Comparison of ENCODE assay signal across 24 cellular contexts in the genomic region with DNA sequence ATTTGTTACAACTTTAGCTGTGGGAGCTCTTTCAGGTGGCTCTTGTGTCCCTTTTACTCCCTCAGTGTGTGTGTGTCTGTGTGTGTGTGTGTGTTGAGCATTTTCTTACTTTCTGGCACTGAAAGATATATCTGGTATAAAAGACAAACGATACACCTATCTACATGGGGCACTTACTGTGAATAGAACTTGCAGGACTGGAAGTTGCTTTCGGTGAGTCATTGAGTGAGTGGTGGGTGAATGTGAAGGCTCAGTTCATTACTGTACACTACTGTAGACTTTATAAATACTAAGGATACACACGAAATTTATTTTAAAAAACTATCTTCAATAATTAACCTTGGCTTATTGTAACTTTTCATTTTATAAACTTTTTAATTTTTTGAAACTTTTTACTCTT. TPM values are rescaled to one million over a fixed set of nuclear protein-coding genes. Genes with fewer than 3 reads are reported as not detected.
DNase-seq lines count a peak whose midpoint lies in the region; ATAC-seq and TF ChIP-seq lines count a peak whose summit lies in the region.
"Had no signal": no experiment of that assay in that cellular context is flagged by ENCODE, and none has a peak within 500 bp of the region (broad histone marks: within the 10 kb centered on the region; RNA-seq: fewer than 3 reads in every experiment).

No MANE protein-coding gene starts in this region.

- H3K9me3 ChIP-seq in RWPE2 (ENCODE audit: severe bottlenecking), result no peaks in the 10 kb centered on the region
- H3K9me3 ChIP-seq: ovary, right lobe of liver had no signal

- H3K36me3 Mint-ChIP-seq in activated CD4-positive, alpha-beta T cell treated with anti-CD3 and anti-CD28 coated beads for 36 hours (ENCODE audit: low read depth), result peaks cover 3% of the 10 kb centered on the region

- no peak overlapping the region for H3K27ac ChIP-seq in RWPE2 (ENCODE audit: poor library complexity, severe bottlenecking)
- H3K27ac ChIP-seq: coronary artery, ovary, right lobe of liver had no signal

- H3K4me1 Mint-ChIP-seq in activated CD4-positive, alpha-beta T cell treated with anti-CD3 and anti-CD28 coated beads for 36 hours, result peaks cover 14% of the 10 kb centered on the region
- H3K4me1 Mint-ChIP-seq: B cell had no signal

- no peaks in the 10 kb centered on the region for H3K27me3 ChIP-seq in RWPE2 (ENCODE audit: insufficient read depth, poor library complexity, severe bottlenecking)
- H3K27me3 ChIP-seq: ovary, right lobe of liver had no signal

- H3K4me3 ChIP-seq in RWPE2 (ENCODE audit: severe bottlenecking), result no peak overlapping the region
- no peak overlapping the region for H3K4me3 ChIP-seq in epithelial cell of esophagus (ENCODE audit: low read length)
- H3K4me3 ChIP-seq: coronary artery, ovary, right lobe of liver had no signal

- CTCF ChIA-PET in activated CD4-positive, alpha-beta T cell treated with anti-CD3 and anti-CD28 coated beads for 36 hours (lab: Charles Lee), result no interaction called here

- no peaks in the 10 kb centered on the region for H3K9me3 Mint-ChIP-seq in activated CD4-positive, alpha-beta T cell treated with anti-CD3 and anti-CD28 coated beads for 36 hours (ENCODE audit: low read depth)
- H3K9me3 Mint-ChIP-seq: activated naive CD4-positive, alpha-beta T cell treated with anti-CD3 and anti-CD28 coated beads, Interleukin-2, amount 50 U/mL, for 24 hours; naive thymus-derived CD8-positive, alpha-beta T cell had no signal

- H3K27me3 Mint-ChIP-seq in activated CD4-positive, alpha-beta T cell treated with anti-CD3 and anti-CD28 coated beads for 36 hours, result no peaks in the 10 kb centered on the region
- H3K27me3 Mint-ChIP-seq: activated naive CD4-positive, alpha-beta T cell treated with anti-CD3 and anti-CD28 coated beads, Interleukin-2, amount 50 U/mL, for 24 hours; B cell; naive thymus-derived CD8-positive, alpha-beta T cell had no signal

- H3K27ac Mint-ChIP-seq in activated CD4-positive, alpha-beta T cell treated with anti-CD3 and anti-CD28 coated beads for 36 hours, result no peak overlapping the region
- H3K27ac Mint-ChIP-seq: activated naive CD4-positive, alpha-beta T cell treated with anti-CD3 and anti-CD28 coated beads, Interleukin-2, amount 50 U/mL, for 24 hours; B cell had no signal

- TF ChIP-seq CTCF in RWPE2 (IDR thresholded peaks at IDR 0.05; ENCODE audit: poor library complexity, severe bottlenecking) (no peak), epithelial cell of esophagus (IDR thresholded peaks at IDR 0.05; ENCODE audit: insufficient read depth, low read depth, low read length, missing control alignments) (no peak)

- peak; percentile 53 for ATAC-seq in activated CD4-positive, alpha-beta T cell treated with anti-CD3 and anti-CD28 coated beads for 36 hours
- ATAC-seq in RWPE2 (ENCODE audit: low read depth) (peak; percentile 85), HG02678 (IDR thresholded peaks at IDR 0.05; ENCODE audit: unreplicated experiment) (no peak)
- ATAC-seq: left lobe of liver; naive thymus-derived CD8-positive, alpha-beta T cell; right lobe of liver had no signal

- intact Hi-C loops in activated CD4-positive, alpha-beta T cell treated with anti-CD3 and anti-CD28 coated beads for 36 hours (cut with DNase I, micrococcal nuclease), result no loop called here

- DNase-seq in activated CD4-positive, alpha-beta T cell treated with anti-CD3 and anti-CD28 coated beads for 36 hours, result no peak
- DNase-seq in activated CD4-positive, alpha-beta T cell treated with anti-CD3 and anti-CD28 coated beads for 1 hour, result no peak
- DNase-seq in RWPE2 (ENCODE audit: low spot score), result no peak
- peak; percentile 86 for DNase-seq in epithelial cell of esophagus (ENCODE audit: low read depth)
- no peak for DNase-seq in NCI-H2029 (lab: John Stamatoyannopoulos, UW)
- no peak for DNase-seq in NCI-H748 (lab: John Stamatoyannopoulos, UW; ENCODE audit: unreplicated experiment)
- no peak for DNase-seq in NCI-H526 (lab: John Stamatoyannopoulos, UW)
- DNase-seq: activated CD4-positive, alpha-beta T cell treated with anti-CD3 and anti-CD28 coated beads for 4 hours; activated T-cell treated with anti-CD3 and anti-CD28 coated beads, Interleukin-2, amount 50 U/mL, for 48 hours; DMS79; naive thymus-derived CD8-positive, alpha-beta T cell; NCI-H1436 treated with DMSO at 0.1 percent for 48 hours; NCI-H2171; NCI-H526 treated with DMSO at 0.1 percent for 48 hours; ovary; right lobe of liver; Right ventricle myocardium superior; SW 1271; trophoblast cell had no signal

- H3K36me3 ChIP-seq in RWPE2 (ENCODE audit: low read depth), result no peaks in the 10 kb centered on the region
- H3K36me3 ChIP-seq: ovary, right lobe of liver had no signal

- H3K4me1 ChIP-seq in RWPE2 (ENCODE audit: insufficient read depth, poor library complexity, severe bottlenecking), result no peaks in the 10 kb centered on the region
- H3K4me1 ChIP-seq: right lobe of liver had no signal

- POLR2A ChIA-PET in activated CD4-positive, alpha-beta T cell treated with anti-CD3 and anti-CD28 coated beads for 36 hours (lab: Charles Lee), result no interaction called here

- no peak overlapping the region for H3K4me3 Mint-ChIP-seq in activated CD4-positive, alpha-beta T cell treated with anti-CD3 and anti-CD28 coated beads for 36 hours
- H3K4me3 Mint-ChIP-seq: activated naive CD4-positive, alpha-beta T cell treated with anti-CD3 and anti-CD28 coated beads, Interleukin-2, amount 50 U/mL, for 24 hours; B cell; naive thymus-derived CD8-positive, alpha-beta T cell had no signal

RNA-seq across cellular contexts. Expression of gene BTBD8, which starts 38.7 kb away (rescaled TPM):
- total RNA-seq in activated CD4-positive, alpha-beta T cell treated with anti-CD3 and anti-CD28 coated beads for 36 hours, result 1 to 10 TPM; 1.8 to 2.4 TPM

RNA-seq across cellular contexts. Expression of gene SETSIP, which starts 43.6 kb away (rescaled TPM):
- total RNA-seq in activated CD4-positive, alpha-beta T cell treated with anti-CD3 and anti-CD28 coated beads for 36 hours, result not detected
- total RNA-seq: B cell; left lobe of liver; naive thymus-derived CD8-positive, alpha-beta T cell; ovary; right lobe of liver; Right ventricle myocardium superior had no signal
